In the genomic region with DNA sequence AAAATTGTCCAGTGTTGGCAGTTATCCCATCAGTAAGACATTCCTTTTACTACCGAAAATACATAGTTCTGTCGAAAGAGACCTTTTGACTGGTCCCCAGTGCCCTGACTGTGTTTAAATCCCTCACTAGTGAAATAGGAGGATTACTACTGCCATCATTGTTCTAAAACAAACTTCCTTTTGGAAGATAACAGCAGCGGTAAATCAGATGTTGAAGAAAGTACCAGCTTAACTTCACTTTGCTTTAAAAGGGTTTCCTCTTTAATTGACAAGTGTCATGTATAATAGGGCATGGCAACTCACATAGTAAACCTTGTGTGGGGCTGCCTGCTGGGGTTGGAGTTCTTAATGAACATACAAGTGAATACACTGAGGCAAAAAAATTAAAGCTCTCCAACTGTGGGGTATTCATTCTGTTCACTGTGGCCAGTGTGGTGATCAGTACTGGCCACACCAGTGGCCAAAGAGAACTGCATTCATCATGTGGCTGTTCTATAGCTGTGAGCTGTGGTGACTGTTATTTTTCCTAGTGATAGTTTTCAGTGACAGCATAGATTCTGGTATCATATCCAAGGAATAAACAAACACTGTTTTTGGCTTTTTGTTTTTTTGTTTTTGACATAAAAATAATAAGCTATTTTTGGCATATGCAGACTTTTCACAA, we compare ENCODE assay signal across 17 cellular contexts.
A peak's percentile ranks its signal among the peaks of the same experiment; 100 is the strongest.
DNase-seq lines count a peak whose midpoint lies in the region; ATAC-seq and TF ChIP-seq lines count a peak whose summit lies in the region.
"Had no signal": no experiment of that assay in that cellular context is flagged by ENCODE, and none has a peak within 500 bp of the region (broad histone marks: within the 10 kb centered on the region; RNA-seq: fewer than 3 reads in every experiment).

No MANE protein-coding gene starts in this region.

- no peaks in the 10 kb centered on the region for H3K9me3 ChIP-seq in liver (ENCODE audit: control insufficient read depth in 4 of 4, low read length in 3 of 4)
- H3K9me3 ChIP-seq in stomach smooth muscle (ENCODE audit: control insufficient read depth in 2 of 2, low read length in 2 of 2) = no peaks in the 10 kb centered on the region
- H3K9me3 ChIP-seq in naive thymus-derived CD4-positive, alpha-beta T cell (ENCODE audit: control insufficient read depth in 2 of 3, low read length in 3 of 3) = no peaks in the 10 kb centered on the region
- H3K9me3 ChIP-seq: MG63, ovary had no signal

- H3K4me1 ChIP-seq in liver (ENCODE audit: control insufficient read depth in 4 of 4, insufficient read depth in 4 of 4, low read length in 3 of 4) = peaks cover 6 to 39% (median 29%) of the 10 kb centered on the region in 4 donors
- H3K4me1 ChIP-seq in stomach smooth muscle (ENCODE audit: control insufficient read depth, insufficient read depth, low read length) = peaks cover 27% of the 10 kb centered on the region
- H3K4me1 ChIP-seq in naive thymus-derived CD4-positive, alpha-beta T cell (ENCODE audit: control insufficient read depth in 2 of 2, insufficient read depth in 2 of 2, low read length in 2 of 2) = peaks cover 0 to 6% of the 10 kb centered on the region in 2 donors

- H3K27ac Mint-ChIP-seq in HFFc6 = peak overlapping the region; percentile 67
- peak overlapping the region in 1 of 9 donors; percentile 36 for H3K27ac Mint-ChIP-seq in naive thymus-derived CD4-positive, alpha-beta T cell
- H3K27ac Mint-ChIP-seq: type B pancreatic cell had no signal

- H3K27ac ChIP-seq in cingulate gyrus (ENCODE audit: low read depth, low read length) (peak overlapping the region; percentile 0), liver (ENCODE audit: low read depth in 1 of 2, low read length in 2 of 2) (peak overlapping the region; percentile 16 to 64), stomach smooth muscle (ENCODE audit: low read length) (peak overlapping the region; percentile 4)
- no peak overlapping the region for H3K27ac ChIP-seq in naive thymus-derived CD4-positive, alpha-beta T cell (ENCODE audit: low read depth, low read length)
- H3K27ac ChIP-seq: VCaP had no signal

- H3K9ac ChIP-seq in liver (ENCODE audit: low read depth in 1 of 2, low read length in 2 of 2) (peak overlapping the region; percentile 2 to 13), stomach smooth muscle (ENCODE audit: low read length in 2 of 2) (no peak overlapping the region)

- no peaks in the 10 kb centered on the region for H3K9me3 Mint-ChIP-seq in HFFc6
- no peaks in the 10 kb centered on the region for H3K9me3 Mint-ChIP-seq in naive thymus-derived CD4-positive, alpha-beta T cell
- H3K9me3 Mint-ChIP-seq: type B pancreatic cell had no signal

- CTCF ChIA-PET in naive thymus-derived CD4-positive, alpha-beta T cell (lab: Charles Lee) = no interaction called here

- 49% methylated on average over 3 of the region's 3 CpGs for WGBS in liver

- no peak for ATAC-seq in naive thymus-derived CD4-positive, alpha-beta T cell
- ATAC-seq: PC-3 had no signal

- H3K36me3 ChIP-seq in liver (ENCODE audit: control insufficient read depth in 4 of 4, insufficient read depth in 3 of 4, low read depth in 1 of 4, low read length in 3 of 4) (no peaks in the 10 kb centered on the region), stomach smooth muscle (ENCODE audit: control insufficient read depth in 2 of 2, insufficient read depth in 2 of 2, low read length in 2 of 2) (no peaks in the 10 kb centered on the region)
- H3K36me3 ChIP-seq in naive thymus-derived CD4-positive, alpha-beta T cell (ENCODE audit: control insufficient read depth in 2 of 3, insufficient read depth in 3 of 3, low read length in 3 of 3) = no peaks in the 10 kb centered on the region
- H3K36me3 ChIP-seq: MG63, ovary had no signal

- TF ChIP-seq CTCF in HFFc6 (IDR thresholded peaks at IDR 0.05) (no peak), liver (IDR thresholded peaks at IDR 0.05; ENCODE audit: low read depth, low read length, missing input control) (no peak), GM10266 (IDR thresholded peaks at IDR 0.05; ENCODE audit: control insufficient read depth, insufficient read depth, low read depth, missing control alignments) (no peak)

- peak overlapping the region; percentile 43; the same call in 1 of the 2 replicates for H3K4me3 Mint-ChIP-seq in HFFc6
- peak overlapping the region in 1 of 10 donors; percentile 7 for H3K4me3 Mint-ChIP-seq in naive thymus-derived CD4-positive, alpha-beta T cell

- POLR2A ChIA-PET in naive thymus-derived CD4-positive, alpha-beta T cell (lab: Charles Lee) = no interaction called here

- H3K4me3 ChIP-seq in liver (ENCODE audit: low read depth in 1 of 3, low read length in 3 of 3) = no peak overlapping the region
- H3K4me3 ChIP-seq in stomach smooth muscle (ENCODE audit: low read length in 2 of 2) = no peak overlapping the region
- no peak overlapping the region for H3K4me3 ChIP-seq in naive thymus-derived CD4-positive, alpha-beta T cell (ENCODE audit: low read length)
- H3K4me3 ChIP-seq: MG63, ovary had no signal

- peaks cover 58% of the 10 kb centered on the region for H3K4me1 Mint-ChIP-seq in HFFc6 (ENCODE audit: low read depth)
- peaks cover 5 to 27% (median 21%) of the 10 kb centered on the region in 7 donors for H3K4me1 Mint-ChIP-seq in naive thymus-derived CD4-positive, alpha-beta T cell

- H3K36me3 Mint-ChIP-seq in HFFc6 (ENCODE audit: low read depth) = no peaks in the 10 kb centered on the region
- peaks cover 0 to 6% (median 0%) of the 10 kb centered on the region in 5 donors for H3K36me3 Mint-ChIP-seq in naive thymus-derived CD4-positive, alpha-beta T cell

- DNase-seq in HFFc6 (no peak), GM10266 (ENCODE audit: extremely low spot score) (no peak), DMS79 treated with DMSO at 0.1 percent for 48 hours (lab: John Stamatoyannopoulos, UW) (no peak)
- no peak for DNase-seq in naive thymus-derived CD4-positive, alpha-beta T cell
- no peak for DNase-seq in effector CD4-positive, alpha-beta T cell
- DNase-seq: activated effector memory CD4-positive, alpha-beta T cell treated with anti-CD3 and anti-CD28 coated beads, Interleukin-2, amount 50 U/mL, for 16 hours; MG63; midbrain; NCI-H2029 treated with DMSO at 0.1 percent for 48 hours; NCI-H526; ovary; PC-3 had no signal

- no peaks in the 10 kb centered on the region; the same call in 1 of the 2 replicates for H3K27me3 Mint-ChIP-seq in HFFc6 (ENCODE audit: insufficient read depth)
- H3K27me3 Mint-ChIP-seq in naive thymus-derived CD4-positive, alpha-beta T cell = peaks cover 0 to 35% (median 0%) of the 10 kb centered on the region in 5 donors

- TF ChIP-seq RAD21 in liver (IDR thresholded peaks at IDR 0.05) = no peak

- intact Hi-C loops in naive thymus-derived CD4-positive, alpha-beta T cell (cut with micrococcal nuclease) = no loop called here

- no peaks in the 10 kb centered on the region for H3K27me3 ChIP-seq in liver (ENCODE audit: control insufficient read depth in 4 of 4, insufficient read depth in 4 of 4, low read length in 3 of 4)
- no peaks in the 10 kb centered on the region for H3K27me3 ChIP-seq in stomach smooth muscle (ENCODE audit: control insufficient read depth in 1 of 2, insufficient read depth in 2 of 2, low read length in 2 of 2)
- H3K27me3 ChIP-seq in naive thymus-derived CD4-positive, alpha-beta T cell (ENCODE audit: control insufficient read depth in 2 of 2, insufficient read depth in 2 of 2, low read length in 2 of 2) = no peaks in the 10 kb centered on the region
- H3K27me3 ChIP-seq: MG63, ovary had no signal

TF ChIP-seq in liver, 16 proteins besides CTCF, POLR2A, EP300 and RAD21 (continues in another document):
- TF ChIP-seq, protein P1, sequence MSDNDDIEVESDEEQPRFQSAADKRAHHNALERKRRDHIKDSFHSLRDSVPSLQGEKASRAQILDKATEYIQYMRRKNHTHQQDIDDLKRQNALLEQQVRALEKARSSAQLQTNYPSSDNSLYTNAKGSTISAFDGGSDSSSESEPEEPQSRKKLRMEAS (IDR thresholded peaks at IDR 0.05) = no peak
- TF ChIP-seq HNF4A (conservative IDR thresholded peaks at IDR 0.05) (no peak), REST (IDR thresholded peaks at IDR 0.05) (no peak), YY1 (IDR thresholded peaks at IDR 0.05) (no peak), FOXA2 (IDR thresholded peaks at IDR 0.05) (no peak), ZBTB33 (IDR thresholded peaks at IDR 0.05) (no peak)

Comparison
In these comparisons a context has a peak if more than half of its experiments do, and no peak if none do; other contexts are left out.
1. H3K9ac ChIP-seq: peak in liver (2 of 2); none in stomach smooth muscle (0 of 2).